ENCODE assay signal across 8 cellular contexts in the genomic region with DNA sequence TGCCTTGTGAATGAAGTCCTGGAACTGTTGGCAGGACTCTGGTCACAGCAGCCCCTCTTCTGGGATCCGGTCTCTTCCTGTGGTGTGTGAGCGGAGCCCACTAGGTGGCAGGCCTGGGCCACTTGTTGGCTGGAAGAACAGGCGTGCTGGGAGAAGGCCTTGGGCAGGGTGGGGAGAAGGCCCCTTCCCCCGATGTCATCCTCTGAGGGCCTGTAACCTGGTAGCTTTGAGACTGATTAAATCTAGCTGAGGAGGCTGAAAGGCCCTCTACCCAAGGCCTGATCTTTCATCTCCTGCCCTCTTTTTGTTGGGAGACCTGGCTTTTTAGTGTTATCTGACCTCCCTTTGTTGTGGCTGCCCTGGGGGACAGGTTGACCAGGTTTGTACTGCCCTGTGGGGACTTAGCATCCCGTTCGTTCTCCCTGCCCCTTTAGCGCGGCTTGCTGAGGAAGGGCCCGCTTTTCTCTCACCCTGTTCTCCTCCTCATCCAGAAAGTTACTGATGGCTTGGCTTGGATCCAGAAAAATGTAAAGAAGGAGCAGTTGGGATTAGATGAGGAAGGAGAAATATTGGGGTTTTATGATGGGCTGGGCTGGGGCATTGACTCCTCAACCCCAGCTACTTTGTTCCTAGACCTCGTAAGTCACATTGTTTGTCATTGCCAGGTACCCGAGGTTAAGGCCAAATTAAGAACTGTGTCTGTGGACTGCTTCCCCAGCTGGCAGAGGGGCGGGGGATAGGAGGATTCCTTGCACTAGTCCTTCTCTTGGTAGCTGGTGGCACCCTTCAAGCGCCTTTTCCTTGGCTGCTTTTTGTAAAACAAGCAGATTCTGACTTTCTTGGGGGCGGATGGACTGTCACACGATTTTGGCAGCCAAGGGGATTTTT. TPM values are rescaled to one million over a fixed set of nuclear protein-coding genes. Genes with fewer than 3 reads are reported as not detected.
DNase-seq lines count a peak whose midpoint lies in the region; ATAC-seq and TF ChIP-seq lines count a peak whose summit lies in the region.

No MANE protein-coding gene starts in this region.

- H3K27me3 ChIP-seq in Karpas-422 (ENCODE audit: low read length) (no peaks in the 10 kb centered on the region), cardiac muscle cell (no peaks in the 10 kb centered on the region)

- H3K27ac Mint-ChIP-seq in activated naive CD8-positive, alpha-beta T cell treated with anti-CD3 and anti-CD28 coated beads for 36 hours = no peak overlapping the region

- H3K4me3 ChIP-seq in Karpas-422 (ENCODE audit: low read length) (no peak overlapping the region), cardiac muscle cell (no peak overlapping the region)

- no peaks in the 10 kb centered on the region for H3K27me3 Mint-ChIP-seq in activated naive CD8-positive, alpha-beta T cell treated with anti-CD3 and anti-CD28 coated beads for 36 hours

- peaks cover 2% of the 10 kb centered on the region for H3K4me1 Mint-ChIP-seq in activated naive CD8-positive, alpha-beta T cell treated with anti-CD3 and anti-CD28 coated beads for 36 hours

- no peak overlapping the region for H3K4me2 ChIP-seq in Karpas-422 (ENCODE audit: low read depth, low read length, poor library complexity, severe bottlenecking)

- no peaks in the 10 kb centered on the region for H3K9me2 ChIP-seq in Karpas-422 (replicated peaks; ENCODE audit: insufficient read depth, low read length)

- DNase-seq in AG08395 (ENCODE audit: low spot score) (peak; percentile 82), Karpas-422 (peak; percentile 84), RPMI8226 (peak; percentile 72), cardiac muscle cell (ENCODE audit: low read depth in 1 of 2, low spot score in 1 of 2) (peak; percentile 81 to 88), posterior cingulate gyrus (peak; percentile 60 to 97 (median 85)), GOT3 (lab: John Stamatoyannopoulos, UW) (no peak)
- peak; percentile 57 for DNase-seq in activated naive CD8-positive, alpha-beta T cell treated with anti-CD3 and anti-CD28 coated beads for 36 hours

- H3K36me3 ChIP-seq in Karpas-422 (ENCODE audit: insufficient read depth, low read length) (no peaks in the 10 kb centered on the region), cardiac muscle cell (no peaks in the 10 kb centered on the region)

- intact Hi-C loops in posterior cingulate gyrus (cut with DNase I) = loop anchor here (1.0 to 5.0 kb wide), 3 partner anchors 230 to 795 kb away; no protein-coding TSS in a partner anchor

- no peaks in the 10 kb centered on the region for H3K9me3 ChIP-seq in Karpas-422 (ENCODE audit: low read length)
- no peaks in the 10 kb centered on the region for H3K9me3 ChIP-seq in cardiac muscle cell (ENCODE audit: low read depth)

- peak; percentile 95 for TF ChIP-seq CTCF in cardiac muscle cell (IDR thresholded peaks at IDR 0.05; ENCODE audit: low read depth, low read length)

- H3K27ac ChIP-seq in Karpas-422 (ENCODE audit: low read length) (no peak overlapping the region), cardiac muscle cell (no peak overlapping the region)

- H4K20me1 ChIP-seq in Karpas-422 (ENCODE audit: insufficient read depth, low read depth, low read length) = peaks cover 41% of the 10 kb centered on the region

- no peaks in the 10 kb centered on the region for H3K4me1 ChIP-seq in Karpas-422 (ENCODE audit: low read length)
- peaks cover 53% of the 10 kb centered on the region for H3K4me1 ChIP-seq in cardiac muscle cell (ENCODE audit: low read depth)

- peak; percentile 59 for ATAC-seq in GM18502 (IDR thresholded peaks at IDR 0.05; ENCODE audit: poor library complexity, unreplicated experiment)

- no peak overlapping the region for H3K9ac ChIP-seq in Karpas-422 (ENCODE audit: low read length)

- no peaks in the 10 kb centered on the region for H3K9me3 Mint-ChIP-seq in activated naive CD8-positive, alpha-beta T cell treated with anti-CD3 and anti-CD28 coated beads for 36 hours

- no peaks in the 10 kb centered on the region for H3K79me2 ChIP-seq in Karpas-422 (ENCODE audit: low read length)

- H3K4me3 Mint-ChIP-seq in activated naive CD8-positive, alpha-beta T cell treated with anti-CD3 and anti-CD28 coated beads for 36 hours = no peak overlapping the region

- H3K36me3 Mint-ChIP-seq in activated naive CD8-positive, alpha-beta T cell treated with anti-CD3 and anti-CD28 coated beads for 36 hours = peaks cover 3% of the 10 kb centered on the region

- no peak overlapping the region for H2AFZ ChIP-seq in Karpas-422 (ENCODE audit: low read length)

RNA-seq across cellular contexts. Expression of a gene that starts 48.5 kb away (rescaled TPM):
- 7.5 and 12.8 TPM in 2 replicates for total RNA-seq in Karpas-422 (2014; rRNA removed; shearing (Covaris generic); ENCODE audit: low replicate concordance)
- 10 to 100 TPM; 15.0 to 16.2 TPM for total RNA-seq in activated naive CD8-positive, alpha-beta T cell treated with anti-CD3 and anti-CD28 coated beads for 36 hours
- total RNA-seq in cardiac muscle cell = 76.0 and 80.1 TPM in 2 replicates
- 94.9 and 102 TPM in 2 replicates for polyA plus RNA-seq in cardiac muscle cell
